Comparison of ENCODE assay signal across 8 cellular contexts in genomic region chr18:76687271-76688006, GRCh38.
DNase-seq lines count a peak whose midpoint lies in the region; ATAC-seq, FAIRE-seq and TF ChIP-seq lines count a peak whose summit lies in the region.

No MANE protein-coding gene starts in this region.

- H3K27me3 ChIP-seq in Karpas-422 (ENCODE audit: low read length), result peaks cover 2% of the 10 kb centered on the region; the same call in 1 of the 2 replicates

- POLR2A ChIA-PET in HEK293 (lab: Yijun Ruan, JAX), result no interaction called here

- H3K36me3 ChIP-seq in HEK293 (ENCODE audit: control insufficient read depth in 2 of 2, insufficient read depth in 1 of 2, low read length in 2 of 2), result no peaks in the 10 kb centered on the region
- H3K36me3 ChIP-seq in Karpas-422 (ENCODE audit: insufficient read depth, low read length), result no peaks in the 10 kb centered on the region

- no peak overlapping the region for H3K9ac ChIP-seq in Karpas-422 (ENCODE audit: low read length)

- peak; percentile 56 to 65 for DNase-seq in SHP77 (lab: John Stamatoyannopoulos, UW)
- DNase-seq in amniotic stem cell (lab: John Stamatoyannopoulos, UW), result no peak
- DNase-seq in activated effector memory CD4-positive, alpha-beta T cell treated with Interleukin-2 at 50 U/mL for 16 hours, result no peak
- DNase-seq in Karpas-422, result no peak

- CTCF ChIA-PET in HEK293 (lab: Yijun Ruan, JAX), result interaction anchor here (0.6 to 8.4 kb wide), 18 partner anchors 11 to 336 kb away, joined by 3 to 99 read pairs (median 4); no protein-coding TSS in a partner anchor

- H3K9me3 ChIP-seq in HEK293 (ENCODE audit: control insufficient read depth, insufficient read depth, low read depth, low read length), result no peaks in the 10 kb centered on the region
- H3K9me3 ChIP-seq in Karpas-422 (ENCODE audit: low read length), result no peaks in the 10 kb centered on the region

- TF ChIP-seq CTCF in HEK293 (tag by site-specific recombination; IDR thresholded peaks at IDR 0.05), result no peak

- H3K79me2 ChIP-seq in Karpas-422 (ENCODE audit: low read length), result no peaks in the 10 kb centered on the region

- FAIRE-seq in islet of Langerhans (lab: Jason Lieb, UNC), result peak; percentile 9

- no peaks in the 10 kb centered on the region for H4K20me1 ChIP-seq in Karpas-422 (ENCODE audit: insufficient read depth, low read depth, low read length)

- H3K4me3 ChIP-seq in HEK293 (ENCODE audit: low read depth, low read length), result no peak overlapping the region
- no peak overlapping the region for H3K4me3 ChIP-seq in Karpas-422 (ENCODE audit: low read length)

- H3K4me1 ChIP-seq in HEK293 (ENCODE audit: control insufficient read depth, insufficient read depth, low read length), result peaks cover 3% of the 10 kb centered on the region; the same call in 1 of the 2 replicates
- peaks cover 5% of the 10 kb centered on the region for H3K4me1 ChIP-seq in Karpas-422 (ENCODE audit: low read length)

- ATAC-seq in GM18502 (IDR thresholded peaks at IDR 0.05; ENCODE audit: poor library complexity, unreplicated experiment) (peak; percentile 62), GM21737 (IDR thresholded peaks at IDR 0.05; ENCODE audit: unreplicated experiment) (no peak)

- H3K27ac ChIP-seq in HEK293 (ENCODE audit: extremely low read depth, low read depth, low read length), result 0 out of 2 replicates have a peak overlapping the region, but pooled peaks have one; percentile 24
- no peak overlapping the region for H3K27ac ChIP-seq in Karpas-422 (ENCODE audit: low read length)

- H2AFZ ChIP-seq in Karpas-422 (ENCODE audit: low read length), result no peak overlapping the region

- H3K4me2 ChIP-seq in Karpas-422 (ENCODE audit: low read depth, low read length, poor library complexity, severe bottlenecking), result no peak overlapping the region

- H3K9me2 ChIP-seq in Karpas-422 (replicated peaks; ENCODE audit: insufficient read depth, low read length), result no peaks in the 10 kb centered on the region

TF ChIP-seq in HEK293, 187 proteins besides CTCF, POLR2A, EP300 and RAD21 (continues in another document):
- peak; percentile 21; the same call in 1 of the 2 replicates for TF ChIP-seq KLF1 (tag by site-specific recombination; IDR thresholded peaks at IDR 0.05)
- no peak for TF ChIP-seq ZSCAN30 (tag by site-specific recombination; IDR thresholded peaks at IDR 0.05)
- TF ChIP-seq ZNF133 (tag by site-specific recombination; IDR thresholded peaks at IDR 0.05), result no peak
- no peak for TF ChIP-seq SALL2 (tag by site-specific recombination; IDR thresholded peaks at IDR 0.05; ENCODE audit: borderline replicate concordance)
- TF ChIP-seq KLF17 (tag by site-specific recombination; IDR thresholded peaks at IDR 0.05), result no peak
- TF ChIP-seq ZNF776 (tag by site-specific recombination; IDR thresholded peaks at IDR 0.05; ENCODE audit: borderline replicate concordance), result no peak
- TF ChIP-seq OVOL3 (tag by site-specific recombination; IDR thresholded peaks at IDR 0.05), result no peak
- TF ChIP-seq WT1 (tag by site-specific recombination; IDR thresholded peaks at IDR 0.05), result no peak
- no peak for TF ChIP-seq ELK4 (IDR thresholded peaks at IDR 0.05; ENCODE audit: borderline replicate concordance, low read depth, low read length)
- peak; percentile 37; the same call in 1 of the 2 replicates for TF ChIP-seq GLIS2 (tag by site-specific recombination; IDR thresholded peaks at IDR 0.05)
- peak; percentile 54 for TF ChIP-seq PATZ1 (tag by site-specific recombination; IDR thresholded peaks at IDR 0.05)
- no peak for TF ChIP-seq ZNF416 (tag by site-specific recombination; IDR thresholded peaks at IDR 0.05)
- TF ChIP-seq ZNF488 (tag by site-specific recombination; IDR thresholded peaks at IDR 0.05), result no peak
- no peak for TF ChIP-seq KLF8 (tag by site-specific recombination; IDR thresholded peaks at IDR 0.05)
- TF ChIP-seq SP3 (tag by site-specific recombination; IDR thresholded peaks at IDR 0.05), result peak; percentile 49; the same call in 1 of the 2 replicates
- TF ChIP-seq ZNF335 (tag by site-specific recombination; conservative IDR thresholded peaks at IDR 0.05), result peak; percentile 81
- TF ChIP-seq ZNF37A (tag by site-specific recombination; IDR thresholded peaks at IDR 0.05), result no peak
- TF ChIP-seq KLF9 (tag by site-specific recombination; IDR thresholded peaks at IDR 0.05; ENCODE audit: low read depth), result no peak
- TF ChIP-seq ZNF292 (tag by site-specific recombination; IDR thresholded peaks at IDR 0.05; ENCODE audit: borderline replicate concordance, low read depth), result no peak
- peak; percentile 65 for TF ChIP-seq ZIC2 (tag by site-specific recombination; IDR thresholded peaks at IDR 0.05)
- 0 out of 2 replicates have a peak, but pooled peaks have one; percentile 26 for TF ChIP-seq ZNF660 (tag by site-specific recombination; IDR thresholded peaks at IDR 0.05)
- TF ChIP-seq TSHZ1 (tag by site-specific recombination; IDR thresholded peaks at IDR 0.05; ENCODE audit: borderline replicate concordance), result no peak
- TF ChIP-seq ZNF426 (tag by site-specific recombination; IDR thresholded peaks at IDR 0.05), result no peak

Comparison
In these comparisons a context has a peak if more than half of its experiments do, and no peak if none do; other contexts are left out.
1. DNase-seq: peak in SHP77 (2 of 2); none in amniotic stem cell (single experiment), activated effector memory CD4-positive, alpha-beta T cell treated with Interleukin-2 at 50 U/mL for 16 hours (single experiment) and Karpas-422 (single experiment).